ENCODE assay signal across 12 cellular contexts in the genomic region with DNA sequence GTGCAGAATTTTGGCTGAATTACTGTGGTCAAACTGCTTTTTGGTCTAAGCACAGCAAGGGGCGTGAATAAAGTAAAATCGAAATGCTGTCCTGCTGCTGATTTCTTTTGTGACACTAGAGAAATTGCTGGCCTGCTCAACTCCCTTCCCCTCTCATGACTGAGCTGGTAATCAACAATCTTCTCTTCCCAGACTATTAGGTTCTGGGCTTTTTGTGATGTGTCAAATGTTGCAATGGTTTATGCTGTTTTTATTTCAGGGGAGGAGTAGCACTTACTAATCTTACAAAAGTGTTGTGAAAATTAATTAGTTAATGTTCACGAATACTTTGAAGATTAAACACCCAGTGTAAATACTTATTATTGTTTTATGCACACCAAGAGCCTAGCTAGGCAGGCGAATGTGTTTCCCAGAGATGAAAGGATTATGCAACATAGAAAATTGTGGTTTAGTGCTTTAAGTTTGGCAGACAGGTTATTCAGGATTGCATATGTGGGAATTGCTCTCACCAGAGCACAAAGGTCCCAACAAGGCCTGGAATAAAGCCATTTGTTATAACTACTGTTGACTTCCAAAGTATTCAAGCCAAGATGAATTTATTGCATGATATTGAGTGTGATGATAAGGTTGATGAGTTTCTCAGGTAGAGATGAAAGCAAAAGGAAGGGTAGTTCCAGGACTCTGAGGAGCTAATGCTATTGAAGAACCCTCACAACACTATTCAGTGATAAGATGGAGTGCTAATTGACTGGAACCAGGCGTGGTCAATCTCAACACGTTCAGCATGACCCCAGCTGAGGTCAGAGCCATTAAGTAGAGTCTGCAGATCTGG.
A peak's percentile ranks its signal among the peaks of the same experiment; 100 is the strongest.
DNase-seq lines count a peak whose midpoint lies in the region; ATAC-seq and TF ChIP-seq lines count a peak whose summit lies in the region.
"Had no signal": no experiment of that assay in that cellular context is flagged by ENCODE, and none has a peak within 500 bp of the region (broad histone marks: within the 10 kb centered on the region; RNA-seq: fewer than 3 reads in every experiment).

No MANE protein-coding gene starts in this region.

- H3K4me1 Mint-ChIP-seq in Calu3 (ENCODE audit: low read depth, unreplicated experiment) (peaks cover 22% of the 10 kb centered on the region), MCF 10A (ENCODE audit: insufficient read depth, unreplicated experiment) (peaks cover 18% of the 10 kb centered on the region)
- no peaks in the 10 kb centered on the region for H3K4me1 Mint-ChIP-seq in activated T-cell treated with anti-CD3 and anti-CD28 coated beads, Interleukin-2, amount 50 U/mL, for 4 hours (ENCODE audit: low read depth)

- no peak for TF ChIP-seq CTCF in Calu3 (IDR thresholded peaks at IDR 0.05; ENCODE audit: unreplicated experiment)
- TF ChIP-seq CTCF in MCF 10A (IDR thresholded peaks at IDR 0.05; ENCODE audit: unreplicated experiment): no peak
- TF ChIP-seq CTCF in left lung (IDR thresholded peaks at IDR 0.05): no peak

- CTCF ChIA-PET in Calu3 (lab: Charles Lee): interaction anchor here (1.0 kb wide), 1 partner anchor 280 kb away, joined by 3 read pairs; no protein-coding TSS in a partner anchor
- CTCF ChIA-PET in MCF 10A (lab: Yijun Ruan, JAX): interaction anchor here (0.6 to 0.9 kb wide), 2 partner anchors 12 to 16 kb away, joined by 3 read pairs; no protein-coding TSS in a partner anchor

- POLR2A ChIA-PET in MCF 10A (lab: Yijun Ruan, JAX): interaction anchor here (0.5 to 2.0 kb wide), 15 partner anchors 14 to 724 kb away, joined by 3 to 7 read pairs (median 4); no protein-coding TSS in a partner anchor

- no peak overlapping the region for H3K27ac ChIP-seq in left lung

- no peak overlapping the region for H3K4me3 ChIP-seq in left lung

- peak; percentile 90 for ATAC-seq in left lung
- no peak for ATAC-seq in activated T-cell treated with anti-CD3 and anti-CD28 coated beads, Interleukin-2, amount 50 U/mL, for 4 hours
- no peak for ATAC-seq in HG02870 (IDR thresholded peaks at IDR 0.05; ENCODE audit: unreplicated experiment)
- ATAC-seq: activated CD4-positive, CD25-positive, alpha-beta regulatory T cell treated with anti-CD3 and anti-CD28 coated beads, Interleukin-2, amount 50 U/mL, for 24 hours had no signal

- H3K27me3 Mint-ChIP-seq in Calu3 (ENCODE audit: unreplicated experiment) (no peaks in the 10 kb centered on the region), MCF 10A (ENCODE audit: insufficient read depth, unreplicated experiment) (no peaks in the 10 kb centered on the region)
- no peaks in the 10 kb centered on the region for H3K27me3 Mint-ChIP-seq in activated T-cell treated with anti-CD3 and anti-CD28 coated beads, Interleukin-2, amount 50 U/mL, for 4 hours (ENCODE audit: low read depth)

- DNase-seq in Calu3: peak; percentile 33
- DNase-seq in NCI-H2107 (lab: John Stamatoyannopoulos, UW): peak; percentile 9
- DNase-seq in MCF 10A (ENCODE audit: unreplicated experiment): peak; percentile 89
- DNase-seq in left lung: peak in 1 of 2 donors; percentile 44
- no peak for DNase-seq in cerebellar nuclear complex (lab: John Stamatoyannopoulos, UW)
- no peak for DNase-seq in activated T-cell treated with anti-CD3 and anti-CD28 coated beads, Interleukin-2, amount 50 U/mL, for 4 hours
- no peak for DNase-seq in activated CD4-positive, CD25-positive, alpha-beta regulatory T cell (lab: John Stamatoyannopoulos, UW)
- DNase-seq: AML-193, amygdala, MM.1S had no signal

- H3K9me3 Mint-ChIP-seq in Calu3 (ENCODE audit: low read depth, unreplicated experiment) (no peaks in the 10 kb centered on the region), MCF 10A (ENCODE audit: unreplicated experiment) (no peaks in the 10 kb centered on the region)
- H3K9me3 Mint-ChIP-seq in activated T-cell treated with anti-CD3 and anti-CD28 coated beads, Interleukin-2, amount 50 U/mL, for 4 hours: peaks cover 9% of the 10 kb centered on the region

- no peaks in the 10 kb centered on the region for H3K4me1 ChIP-seq in left lung

- intact Hi-C loops in Calu3 (cut with micrococcal nuclease; ENCODE audit: unreplicated experiment) (no loop called here), MCF 10A (cut with micrococcal nuclease) (no loop called here), left lung (cut with DNase I) (no loop called here)

- H3K9me3 ChIP-seq in left lung: no peaks in the 10 kb centered on the region

- H3K36me3 ChIP-seq in left lung: no peaks in the 10 kb centered on the region

- BruUV-seq in Calu3 (replicated peaks; lab: Mats Ljungman, UMichigan): no TSS peak
- no TSS peak for BruUV-seq in MCF 10A (replicated peaks; lab: Mats Ljungman, UMichigan)

- H3K27ac Mint-ChIP-seq in Calu3 (ENCODE audit: unreplicated experiment): peak overlapping the region; percentile 74
- no peak overlapping the region for H3K27ac Mint-ChIP-seq in MCF 10A (ENCODE audit: low read depth, unreplicated experiment)

- no peaks in the 10 kb centered on the region for H3K27me3 ChIP-seq in left lung

- H3K4me3 Mint-ChIP-seq in Calu3 (ENCODE audit: low read depth, unreplicated experiment): peak overlapping the region; percentile 25
- no peak overlapping the region for H3K4me3 Mint-ChIP-seq in MCF 10A (ENCODE audit: unreplicated experiment)
- no peak overlapping the region for H3K4me3 Mint-ChIP-seq in activated T-cell treated with anti-CD3 and anti-CD28 coated beads, Interleukin-2, amount 50 U/mL, for 4 hours

- peaks cover 7% of the 10 kb centered on the region for H3K36me3 Mint-ChIP-seq in Calu3 (ENCODE audit: insufficient read depth, unreplicated experiment)
- peaks cover 5% of the 10 kb centered on the region for H3K36me3 Mint-ChIP-seq in MCF 10A (ENCODE audit: insufficient read depth, unreplicated experiment)
- H3K36me3 Mint-ChIP-seq in activated T-cell treated with anti-CD3 and anti-CD28 coated beads, Interleukin-2, amount 50 U/mL, for 4 hours (ENCODE audit: insufficient read depth): no peaks in the 10 kb centered on the region

Comparison
In these comparisons a context has a peak if more than half of its experiments do, and no peak if none do; other contexts are left out.
1. DNase-seq: peak in Calu3 (single experiment), NCI-H2107 (single experiment) and MCF 10A (single experiment); none in cerebellar nuclear complex (0 of 2), activated T-cell treated with anti-CD3 and anti-CD28 coated beads, Interleukin-2, amount 50 U/mL, for 4 hours (single experiment) and activated CD4-positive, CD25-positive, alpha-beta regulatory T cell (0 of 4).